In genomic region chr2:238174291-238174690, GRCh38 we compare ENCODE assay signal across 29 cellular contexts. TPM values are rescaled to one million over a fixed set of nuclear protein-coding genes. Genes with fewer than 3 reads are reported as not detected.
"Had no signal": no experiment of that assay in that cellular context is flagged by ENCODE, and none has a peak within 500 bp of the region (broad histone marks: within the 10 kb centered on the region; RNA-seq: fewer than 3 reads in every experiment).

No MANE protein-coding gene starts in this region.

- H3K9me3 Mint-ChIP-seq: activated naive CD4-positive, alpha-beta T cell treated with anti-CD3 and anti-CD28 coated beads for 36 hours; activated T-helper 17 cell treated with anti-CD3 and anti-CD28 coated beads, Interleukin-2, amount 50 U/mL, for 72 hours; T-helper 1 cell treated with Interleukin-12 subunit alpha and Interleukin-12 subunit beta and Interleukin-4 antibody, amounts not matched to agents 30 μg/mL and 1 μg/mL, for 36 hours; WTC11 had no signal

- H3K9me3 ChIP-seq: SJCRH30 had no signal

- ATAC-seq: activated T-helper 17 cell treated with anti-CD3 and anti-CD28 coated beads, Interleukin-2, amount 50 U/mL, for 72 hours; Panc1 had no signal

- H3K27me3 Mint-ChIP-seq: activated naive CD8-positive, alpha-beta T cell; activated T-helper 17 cell treated with anti-CD3 and anti-CD28 coated beads, Interleukin-2, amount 50 U/mL, for 72 hours; brain had no signal

- H3K27ac ChIP-seq: cardiac muscle cell, SJCRH30 had no signal

- FAIRE-seq: astrocyte had no signal

- H3K4me1 Mint-ChIP-seq: activated T-helper 17 cell treated with anti-CD3 and anti-CD28 coated beads, Interleukin-2, amount 50 U/mL, for 72 hours; WTC11 had no signal

- H3K4me3 ChIP-seq: cardiac muscle cell, SJCRH30 had no signal

- H3K27me3 ChIP-seq: cardiac muscle cell, SJCRH30 had no signal

- H3K4me3 Mint-ChIP-seq: activated naive CD4-positive, alpha-beta T cell treated with anti-CD3 and anti-CD28 coated beads for 36 hours; activated naive CD8-positive, alpha-beta T cell; activated T-helper 17 cell treated with anti-CD3 and anti-CD28 coated beads, Interleukin-2, amount 50 U/mL, for 72 hours; brain; T-helper 1 cell treated with Interleukin-12 subunit alpha and Interleukin-12 subunit beta and Interleukin-4 antibody, amounts not matched to agents 30 μg/mL and 1 μg/mL, for 36 hours; WTC11 had no signal

- H3K27ac Mint-ChIP-seq: activated naive CD4-positive, alpha-beta T cell treated with anti-CD3 and anti-CD28 coated beads for 36 hours; activated naive CD8-positive, alpha-beta T cell; activated T-helper 17 cell treated with anti-CD3 and anti-CD28 coated beads, Interleukin-2, amount 50 U/mL, for 72 hours; T-helper 1 cell treated with Interleukin-12 subunit alpha and Interleukin-12 subunit beta and Interleukin-4 antibody, amounts not matched to agents 30 μg/mL and 1 μg/mL, for 36 hours; WTC11 had no signal

- DNase-seq: activated CD4-positive, alpha-beta T cell treated with anti-CD3 and anti-CD28 coated beads for 48 hours; activated CD4-positive, alpha-beta T cell treated with anti-CD3 and anti-CD28 coated beads, Interleukin-2, amount 50 U/mL, for 48 hours; activated CD4-positive, CD25-positive, alpha-beta regulatory T cell treated with anti-CD3 and anti-CD28 coated beads, Interleukin-2, amount 50 U/mL, for 72 hours; activated gamma-delta T cell; activated naive CD4-positive, alpha-beta T cell treated with anti-CD3 and anti-CD28 coated beads for 36 hours; activated T-cell treated with anti-CD3 and anti-CD28 coated beads for 4 hours; activated T-cell treated with anti-CD3 and anti-CD28 coated beads, Interleukin-2, amount 50 U/mL, for 48 hours; amygdala; Kasumi-1; NCI-H1048; NCI-H146; NCI-H2081 treated with DMSO at 0.1 percent for 48 hours; NCI-H446 treated with DMSO at 0.1 percent for 48 hours; NCI-H526 treated with DMSO at 0.1 percent for 48 hours; NK-92 treated with Interleukin-12 subunit alpha and Interleukin-12 subunit beta, amount 100 ng/mL, for 24 hours; OCI-M1; Right ventricle myocardium superior; RPMI8226; SJCRH30 had no signal

RNA-seq across cellular contexts. Expression of gene ERFE, which starts 15.5 kb away (rescaled TPM):
- total RNA-seq: activated T-helper 17 cell treated with anti-CD3 and anti-CD28 coated beads, Interleukin-2, amount 50 U/mL, for 72 hours; Right ventricle myocardium superior had no signal

RNA-seq across cellular contexts. Expression of gene KLHL30, which starts 35.8 kb away (rescaled TPM):
- total RNA-seq: activated CD8-positive, alpha-beta memory T cell treated with anti-CD3 and anti-CD28 coated beads for 36 hours; activated naive CD4-positive, alpha-beta T cell treated with anti-CD3 and anti-CD28 coated beads for 36 hours; activated T-helper 17 cell treated with anti-CD3 and anti-CD28 coated beads, Interleukin-2, amount 50 U/mL, for 72 hours; M059J; WTC11 had no signal
